ENCODE assay signal across 1 cellular context in the genomic region with DNA sequence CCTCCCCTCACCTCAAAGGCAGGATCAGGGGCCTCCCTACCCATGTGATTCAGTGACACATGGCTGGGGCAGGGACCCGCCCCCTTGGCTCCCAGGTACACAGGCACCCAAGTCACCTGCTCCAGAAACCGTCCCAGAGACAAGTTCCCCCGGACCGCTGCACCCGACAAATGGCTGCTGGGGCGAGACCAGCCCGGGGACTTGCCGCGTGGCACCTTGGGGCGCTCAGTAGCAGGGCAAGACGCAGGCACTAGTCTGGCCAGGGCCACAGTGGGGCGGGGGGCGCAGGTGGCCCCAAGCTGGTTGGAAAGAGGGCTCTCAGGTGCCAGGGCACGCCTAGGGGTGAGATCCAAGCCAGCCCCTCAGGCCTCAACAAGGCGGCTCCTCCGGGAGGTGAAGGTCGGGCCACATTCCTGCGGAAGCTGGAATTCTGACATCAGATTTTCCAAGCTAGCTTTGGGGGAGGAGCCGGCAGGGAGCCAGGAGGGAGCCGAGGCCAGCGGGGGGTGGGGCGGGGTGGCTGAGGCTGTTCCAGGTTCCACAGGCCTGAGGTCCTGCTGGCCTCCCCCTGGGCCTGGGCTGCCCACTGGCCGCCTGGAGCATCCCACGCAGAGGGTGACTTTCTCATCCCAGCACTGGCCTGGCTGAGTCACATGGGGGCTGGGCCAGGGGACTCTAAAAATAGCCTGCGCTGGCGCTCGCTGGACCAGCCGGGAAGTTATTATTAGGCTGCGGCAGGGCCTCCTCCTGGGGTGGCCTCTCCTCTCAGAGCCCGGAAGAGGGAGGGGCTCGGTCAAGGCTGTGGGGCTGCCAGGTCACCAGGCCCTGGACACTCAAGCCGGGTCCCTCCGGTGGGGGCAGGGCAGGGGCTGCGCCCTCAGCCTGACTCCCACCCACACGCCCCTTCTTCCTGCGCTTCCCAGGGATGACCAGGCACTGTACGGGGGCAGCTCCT.
A peak's percentile ranks its signal among the peaks of the same experiment; 100 is the strongest.
TF ChIP-seq lines count a peak whose summit lies in the region.

No MANE protein-coding gene starts in this region.

TF ChIP-seq in HEK293, 187 proteins besides CTCF, POLR2A, EP300 and RAD21 (continued from another document and continues in another):
- TF ChIP-seq, protein P1, sequence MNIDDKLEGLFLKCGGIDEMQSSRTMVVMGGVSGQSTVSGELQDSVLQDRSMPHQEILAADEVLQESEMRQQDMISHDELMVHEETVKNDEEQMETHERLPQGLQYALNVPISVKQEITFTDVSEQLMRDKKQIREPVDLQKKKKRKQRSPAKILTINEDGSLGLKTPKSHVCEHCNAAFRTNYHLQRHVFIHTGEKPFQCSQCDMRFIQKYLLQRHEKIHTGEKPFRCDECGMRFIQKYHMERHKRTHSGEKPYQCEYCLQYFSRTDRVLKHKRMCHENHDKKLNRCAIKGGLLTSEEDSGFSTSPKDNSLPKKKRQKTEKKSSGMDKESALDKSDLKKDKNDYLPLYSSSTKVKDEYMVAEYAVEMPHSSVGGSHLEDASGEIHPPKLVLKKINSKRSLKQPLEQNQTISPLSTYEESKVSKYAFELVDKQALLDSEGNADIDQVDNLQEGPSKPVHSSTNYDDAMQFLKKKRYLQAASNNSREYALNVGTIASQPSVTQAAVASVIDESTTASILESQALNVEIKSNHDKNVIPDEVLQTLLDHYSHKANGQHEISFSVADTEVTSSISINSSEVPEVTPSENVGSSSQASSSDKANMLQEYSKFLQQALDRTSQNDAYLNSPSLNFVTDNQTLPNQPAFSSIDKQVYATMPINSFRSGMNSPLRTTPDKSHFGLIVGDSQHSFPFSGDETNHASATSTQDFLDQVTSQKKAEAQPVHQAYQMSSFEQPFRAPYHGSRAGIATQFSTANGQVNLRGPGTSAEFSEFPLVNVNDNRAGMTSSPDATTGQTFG (tag by site-specific recombination; IDR thresholded peaks at IDR 0.05; ENCODE audit: borderline replicate concordance), result no peak
- peak; percentile 39; the same call in 1 of the 2 replicates for TF ChIP-seq KLF9 (tag by site-specific recombination; IDR thresholded peaks at IDR 0.05; ENCODE audit: low read depth)
- TF ChIP-seq EGR2 (tag by site-specific recombination; IDR thresholded peaks at IDR 0.05; ENCODE audit: low read depth), result peak; percentile 79
- TF ChIP-seq ZNF335 (tag by site-specific recombination; conservative IDR thresholded peaks at IDR 0.05), result peak; percentile 99
- peak; percentile 86 for TF ChIP-seq ZEB2 (tag by site-specific recombination; IDR thresholded peaks at IDR 0.05)
- TF ChIP-seq, protein P2, sequence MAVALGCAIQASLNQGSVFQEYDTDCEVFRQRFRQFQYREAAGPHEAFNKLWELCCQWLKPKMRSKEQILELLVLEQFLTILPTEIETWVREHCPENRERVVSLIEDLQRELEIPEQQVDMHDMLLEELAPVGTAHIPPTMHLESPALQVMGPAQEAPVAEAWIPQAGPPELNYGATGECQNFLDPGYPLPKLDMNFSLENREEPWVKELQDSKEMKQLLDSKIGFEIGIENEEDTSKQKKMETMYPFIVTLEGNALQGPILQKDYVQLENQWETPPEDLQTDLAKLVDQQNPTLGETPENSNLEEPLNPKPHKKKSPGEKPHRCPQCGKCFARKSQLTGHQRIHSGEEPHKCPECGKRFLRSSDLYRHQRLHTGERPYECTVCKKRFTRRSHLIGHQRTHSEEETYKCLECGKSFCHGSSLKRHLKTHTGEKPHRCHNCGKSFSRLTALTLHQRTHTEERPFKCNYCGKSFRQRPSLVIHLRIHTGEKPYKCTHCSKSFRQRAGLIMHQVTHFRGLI (tag by site-specific recombination; IDR thresholded peaks at IDR 0.05), result no peak
- TF ChIP-seq OVOL3 (tag by site-specific recombination; IDR thresholded peaks at IDR 0.05), result 0 out of 2 replicates have a peak, but pooled peaks have one; percentile 8
- no peak for TF ChIP-seq ZNF114 (tag by site-specific recombination; IDR thresholded peaks at IDR 0.05)
- TF ChIP-seq PRDM1 (tag by site-specific recombination; IDR thresholded peaks at IDR 0.05), result no peak
- no peak for TF ChIP-seq ZNF133 (tag by site-specific recombination; IDR thresholded peaks at IDR 0.05)
- TF ChIP-seq ZNF341 (tag by site-specific recombination; IDR thresholded peaks at IDR 0.05; ENCODE audit: low read depth), result peak; percentile 99
- no peak for TF ChIP-seq ZNF585B (tag by site-specific recombination; IDR thresholded peaks at IDR 0.05)
- TF ChIP-seq, protein P3, sequence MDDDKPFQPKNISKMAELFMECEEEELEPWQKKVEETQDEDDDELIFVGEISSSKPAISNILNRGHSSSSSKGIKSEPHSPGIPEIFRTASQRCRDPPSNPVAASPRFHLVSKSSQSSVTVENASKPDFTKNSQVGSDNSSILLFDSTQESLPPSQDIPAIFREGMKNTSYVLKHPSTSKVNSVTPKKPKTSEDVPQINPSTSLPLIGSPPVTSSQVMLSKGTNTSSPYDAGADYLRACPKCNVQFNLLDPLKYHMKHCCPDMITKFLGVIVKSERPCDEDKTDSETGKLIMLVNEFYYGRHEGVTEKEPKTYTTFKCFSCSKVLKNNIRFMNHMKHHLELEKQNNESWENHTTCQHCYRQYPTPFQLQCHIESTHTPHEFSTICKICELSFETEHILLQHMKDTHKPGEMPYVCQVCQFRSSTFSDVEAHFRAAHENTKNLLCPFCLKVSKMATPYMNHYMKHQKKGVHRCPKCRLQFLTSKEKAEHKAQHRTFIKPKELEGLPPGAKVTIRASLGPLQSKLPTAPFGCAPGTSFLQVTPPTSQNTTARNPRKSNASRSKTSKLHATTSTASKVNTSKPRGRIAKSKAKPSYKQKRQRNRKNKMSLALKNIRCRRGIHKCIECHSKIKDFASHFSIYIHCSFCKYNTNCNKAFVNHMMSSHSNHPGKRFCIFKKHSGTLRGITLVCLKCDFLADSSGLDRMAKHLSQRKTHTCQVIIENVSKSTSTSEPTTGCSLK (tag by site-specific recombination; IDR thresholded peaks at IDR 0.05), result no peak
- TF ChIP-seq, protein P4, sequence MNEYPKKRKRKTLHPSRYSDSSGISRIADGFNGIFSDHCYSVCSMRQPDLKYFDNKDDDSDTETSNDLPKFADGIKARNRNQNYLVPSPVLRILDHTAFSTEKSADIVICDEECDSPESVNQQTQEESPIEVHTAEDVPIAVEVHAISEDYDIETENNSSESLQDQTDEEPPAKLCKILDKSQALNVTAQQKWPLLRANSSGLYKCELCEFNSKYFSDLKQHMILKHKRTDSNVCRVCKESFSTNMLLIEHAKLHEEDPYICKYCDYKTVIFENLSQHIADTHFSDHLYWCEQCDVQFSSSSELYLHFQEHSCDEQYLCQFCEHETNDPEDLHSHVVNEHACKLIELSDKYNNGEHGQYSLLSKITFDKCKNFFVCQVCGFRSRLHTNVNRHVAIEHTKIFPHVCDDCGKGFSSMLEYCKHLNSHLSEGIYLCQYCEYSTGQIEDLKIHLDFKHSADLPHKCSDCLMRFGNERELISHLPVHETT (tag by site-specific recombination; IDR thresholded peaks at IDR 0.05), result no peak
- no peak for TF ChIP-seq SETDB1 (IDR thresholded peaks at IDR 0.05; ENCODE audit: insufficient read length, low read length)
- TF ChIP-seq, protein P5, sequence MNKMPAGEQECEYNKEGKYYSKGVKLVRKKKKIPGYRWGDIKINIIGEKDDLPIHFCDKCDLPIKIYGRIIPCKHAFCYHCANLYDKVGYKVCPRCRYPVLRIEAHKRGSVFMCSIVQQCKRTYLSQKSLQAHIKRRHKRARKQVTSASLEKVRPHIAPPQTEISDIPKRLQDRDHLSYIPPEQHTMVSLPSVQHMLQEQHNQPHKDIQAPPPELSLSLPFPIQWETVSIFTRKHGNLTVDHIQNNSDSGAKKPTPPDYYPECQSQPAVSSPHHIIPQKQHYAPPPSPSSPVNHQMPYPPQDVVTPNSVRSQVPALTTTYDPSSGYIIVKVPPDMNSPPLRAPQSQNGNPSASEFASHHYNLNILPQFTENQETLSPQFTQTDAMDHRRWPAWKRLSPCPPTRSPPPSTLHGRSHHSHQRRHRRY (tag by site-specific recombination; IDR thresholded peaks at IDR 0.05), result no peak
- TF ChIP-seq, protein P6, sequence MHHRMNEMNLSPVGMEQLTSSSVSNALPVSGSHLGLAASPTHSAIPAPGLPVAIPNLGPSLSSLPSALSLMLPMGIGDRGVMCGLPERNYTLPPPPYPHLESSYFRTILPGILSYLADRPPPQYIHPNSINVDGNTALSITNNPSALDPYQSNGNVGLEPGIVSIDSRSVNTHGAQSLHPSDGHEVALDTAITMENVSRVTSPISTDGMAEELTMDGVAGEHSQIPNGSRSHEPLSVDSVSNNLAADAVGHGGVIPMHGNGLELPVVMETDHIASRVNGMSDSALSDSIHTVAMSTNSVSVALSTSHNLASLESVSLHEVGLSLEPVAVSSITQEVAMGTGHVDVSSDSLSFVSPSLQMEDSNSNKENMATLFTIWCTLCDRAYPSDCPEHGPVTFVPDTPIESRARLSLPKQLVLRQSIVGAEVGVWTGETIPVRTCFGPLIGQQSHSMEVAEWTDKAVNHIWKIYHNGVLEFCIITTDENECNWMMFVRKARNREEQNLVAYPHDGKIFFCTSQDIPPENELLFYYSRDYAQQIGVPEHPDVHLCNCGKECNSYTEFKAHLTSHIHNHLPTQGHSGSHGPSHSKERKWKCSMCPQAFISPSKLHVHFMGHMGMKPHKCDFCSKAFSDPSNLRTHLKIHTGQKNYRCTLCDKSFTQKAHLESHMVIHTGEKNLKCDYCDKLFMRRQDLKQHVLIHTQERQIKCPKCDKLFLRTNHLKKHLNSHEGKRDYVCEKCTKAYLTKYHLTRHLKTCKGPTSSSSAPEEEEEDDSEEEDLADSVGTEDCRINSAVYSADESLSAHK (tag by site-specific recombination; IDR thresholded peaks at IDR 0.05), result 0 out of 2 replicates have a peak, but pooled peaks have one; percentile 25
- no peak for TF ChIP-seq ZNF571 (tag by site-specific recombination; IDR thresholded peaks at IDR 0.05)
- no peak for TF ChIP-seq ZNF140 (tag by site-specific recombination; IDR thresholded peaks at IDR 0.05)
- TF ChIP-seq, protein P7, sequence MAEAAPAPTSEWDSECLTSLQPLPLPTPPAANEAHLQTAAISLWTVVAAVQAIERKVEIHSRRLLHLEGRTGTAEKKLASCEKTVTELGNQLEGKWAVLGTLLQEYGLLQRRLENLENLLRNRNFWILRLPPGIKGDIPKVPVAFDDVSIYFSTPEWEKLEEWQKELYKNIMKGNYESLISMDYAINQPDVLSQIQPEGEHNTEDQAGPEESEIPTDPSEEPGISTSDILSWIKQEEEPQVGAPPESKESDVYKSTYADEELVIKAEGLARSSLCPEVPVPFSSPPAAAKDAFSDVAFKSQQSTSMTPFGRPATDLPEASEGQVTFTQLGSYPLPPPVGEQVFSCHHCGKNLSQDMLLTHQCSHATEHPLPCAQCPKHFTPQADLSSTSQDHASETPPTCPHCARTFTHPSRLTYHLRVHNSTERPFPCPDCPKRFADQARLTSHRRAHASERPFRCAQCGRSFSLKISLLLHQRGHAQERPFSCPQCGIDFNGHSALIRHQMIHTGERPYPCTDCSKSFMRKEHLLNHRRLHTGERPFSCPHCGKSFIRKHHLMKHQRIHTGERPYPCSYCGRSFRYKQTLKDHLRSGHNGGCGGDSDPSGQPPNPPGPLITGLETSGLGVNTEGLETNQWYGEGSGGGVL (tag by site-specific recombination; IDR thresholded peaks at IDR 0.05), result no peak
- TF ChIP-seq, protein P8, sequence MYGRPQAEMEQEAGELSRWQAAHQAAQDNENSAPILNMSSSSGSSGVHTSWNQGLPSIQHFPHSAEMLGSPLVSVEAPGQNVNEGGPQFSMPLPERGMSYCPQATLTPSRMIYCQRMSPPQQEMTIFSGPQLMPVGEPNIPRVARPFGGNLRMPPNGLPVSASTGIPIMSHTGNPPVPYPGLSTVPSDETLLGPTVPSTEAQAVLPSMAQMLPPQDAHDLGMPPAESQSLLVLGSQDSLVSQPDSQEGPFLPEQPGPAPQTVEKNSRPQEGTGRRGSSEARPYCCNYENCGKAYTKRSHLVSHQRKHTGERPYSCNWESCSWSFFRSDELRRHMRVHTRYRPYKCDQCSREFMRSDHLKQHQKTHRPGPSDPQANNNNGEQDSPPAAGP (tag by site-specific recombination; IDR thresholded peaks at IDR 0.05), result peak; percentile 69
- no peak for TF ChIP-seq TCF7L2 (IDR thresholded peaks at IDR 0.05; ENCODE audit: borderline replicate concordance, low read depth, low read length)
- TF ChIP-seq ZSCAN30 (tag by site-specific recombination; IDR thresholded peaks at IDR 0.05), result no peak
- TF ChIP-seq, protein P9, sequence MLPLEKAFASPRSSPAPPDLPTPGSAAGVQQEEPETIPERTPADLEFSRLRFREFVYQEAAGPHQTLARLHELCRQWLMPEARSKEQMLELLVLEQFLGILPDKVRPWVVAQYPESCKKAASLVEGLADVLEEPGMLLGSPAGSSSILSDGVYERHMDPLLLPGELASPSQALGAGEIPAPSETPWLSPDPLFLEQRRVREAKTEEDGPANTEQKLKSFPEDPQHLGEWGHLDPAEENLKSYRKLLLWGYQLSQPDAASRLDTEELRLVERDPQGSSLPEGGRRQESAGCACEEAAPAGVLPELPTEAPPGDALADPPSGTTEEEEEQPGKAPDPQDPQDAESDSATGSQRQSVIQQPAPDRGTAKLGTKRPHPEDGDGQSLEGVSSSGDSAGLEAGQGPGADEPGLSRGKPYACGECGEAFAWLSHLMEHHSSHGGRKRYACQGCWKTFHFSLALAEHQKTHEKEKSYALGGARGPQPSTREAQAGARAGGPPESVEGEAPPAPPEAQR (tag by site-specific recombination; IDR thresholded peaks at IDR 0.05), result no peak
- TF ChIP-seq, protein P10, sequence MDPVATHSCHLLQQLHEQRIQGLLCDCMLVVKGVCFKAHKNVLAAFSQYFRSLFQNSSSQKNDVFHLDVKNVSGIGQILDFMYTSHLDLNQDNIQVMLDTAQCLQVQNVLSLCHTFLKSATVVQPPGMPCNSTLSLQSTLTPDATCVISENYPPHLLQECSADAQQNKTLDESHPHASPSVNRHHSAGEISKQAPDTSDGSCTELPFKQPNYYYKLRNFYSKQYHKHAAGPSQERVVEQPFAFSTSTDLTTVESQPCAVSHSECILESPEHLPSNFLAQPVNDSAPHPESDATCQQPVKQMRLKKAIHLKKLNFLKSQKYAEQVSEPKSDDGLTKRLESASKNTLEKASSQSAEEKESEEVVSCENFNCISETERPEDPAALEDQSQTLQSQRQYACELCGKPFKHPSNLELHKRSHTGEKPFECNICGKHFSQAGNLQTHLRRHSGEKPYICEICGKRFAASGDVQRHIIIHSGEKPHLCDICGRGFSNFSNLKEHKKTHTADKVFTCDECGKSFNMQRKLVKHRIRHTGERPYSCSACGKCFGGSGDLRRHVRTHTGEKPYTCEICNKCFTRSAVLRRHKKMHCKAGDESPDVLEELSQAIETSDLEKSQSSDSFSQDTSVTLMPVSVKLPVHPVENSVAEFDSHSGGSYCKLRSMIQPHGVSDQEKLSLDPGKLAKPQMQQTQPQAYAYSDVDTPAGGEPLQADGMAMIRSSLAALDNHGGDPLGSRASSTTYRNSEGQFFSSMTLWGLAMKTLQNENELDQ (tag by site-specific recombination; IDR thresholded peaks at IDR 0.05; ENCODE audit: low read depth), result no peak
- TF ChIP-seq ZFHX2 (tag by site-specific recombination; conservative IDR thresholded peaks at IDR 0.05), result peak; percentile 93
- no peak for TF ChIP-seq ZNF596 (tag by site-specific recombination; IDR thresholded peaks at IDR 0.05)
- no peak for TF ChIP-seq ZNF660 (tag by site-specific recombination; IDR thresholded peaks at IDR 0.05)
- no peak for TF ChIP-seq ZNF664 (tag by site-specific recombination; IDR thresholded peaks at IDR 0.05)
- peak; percentile 79 for TF ChIP-seq ZNF629 (tag by site-specific recombination; IDR thresholded peaks at IDR 0.05)
- no peak for TF ChIP-seq ZNF670 (tag by site-specific recombination; IDR thresholded peaks at IDR 0.05; ENCODE audit: low read depth)
- TF ChIP-seq ZNF514 (tag by site-specific recombination; IDR thresholded peaks at IDR 0.05), result no peak
- TF ChIP-seq ZNF621 (tag by site-specific recombination; IDR thresholded peaks at IDR 0.05), result no peak
- no peak for TF ChIP-seq TRIM28 (IDR thresholded peaks at IDR 0.05; ENCODE audit: borderline replicate concordance, low read length)
